Comparison of ENCODE assay signal across 1 cellular context in the genomic region with DNA sequence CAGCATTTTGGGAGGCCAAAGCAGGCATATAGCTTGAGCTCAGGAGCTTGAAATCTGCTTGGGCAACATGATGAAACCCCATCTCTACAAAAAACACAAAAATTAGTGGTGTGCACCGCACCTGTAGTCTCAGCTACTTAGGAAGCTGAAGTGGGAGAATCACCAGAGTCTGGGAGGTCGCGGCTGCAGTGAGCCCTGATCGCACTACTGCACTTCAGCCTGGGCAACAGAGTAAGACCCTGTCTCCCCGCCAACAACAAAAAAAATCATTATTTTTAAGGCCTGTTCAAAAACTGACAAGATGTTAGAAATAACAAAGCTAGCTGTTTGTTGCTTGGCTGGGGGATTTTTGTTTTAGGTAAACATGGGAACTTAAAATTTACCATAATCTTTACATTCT.
TF ChIP-seq lines count a peak whose summit lies in the region.

No MANE protein-coding gene starts in this region.

TF ChIP-seq in A549, 52 proteins besides CTCF, POLR2A, EP300 and RAD21 (continued from another document):
- TF ChIP-seq, protein P1, sequence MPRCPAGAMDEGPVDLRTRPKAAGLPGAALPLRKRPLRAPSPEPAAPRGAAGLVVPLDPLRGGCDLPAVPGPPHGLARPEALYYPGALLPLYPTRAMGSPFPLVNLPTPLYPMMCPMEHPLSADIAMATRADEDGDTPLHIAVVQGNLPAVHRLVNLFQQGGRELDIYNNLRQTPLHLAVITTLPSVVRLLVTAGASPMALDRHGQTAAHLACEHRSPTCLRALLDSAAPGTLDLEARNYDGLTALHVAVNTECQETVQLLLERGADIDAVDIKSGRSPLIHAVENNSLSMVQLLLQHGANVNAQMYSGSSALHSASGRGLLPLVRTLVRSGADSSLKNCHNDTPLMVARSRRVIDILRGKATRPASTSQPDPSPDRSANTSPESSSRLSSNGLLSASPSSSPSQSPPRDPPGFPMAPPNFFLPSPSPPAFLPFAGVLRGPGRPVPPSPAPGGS (IDR thresholded peaks at IDR 0.05): no peak
- no peak for TF ChIP-seq CBX2 (IDR thresholded peaks at IDR 0.05; ENCODE audit: borderline replicate concordance, low read depth)
- no peak for TF ChIP-seq CHD4 (IDR thresholded peaks at IDR 0.05; ENCODE audit: borderline replicate concordance)
- no peak for TF ChIP-seq FOSL2 (IDR thresholded peaks at IDR 0.05)
- TF ChIP-seq FOSL2 (CRISPR knock-in tag; IDR thresholded peaks at IDR 0.05): no peak
- TF ChIP-seq CEBPB (IDR thresholded peaks at IDR 0.05): no peak
- TF ChIP-seq BHLHE40 (IDR thresholded peaks at IDR 0.05; ENCODE audit: low read depth, low read length): no peak
- TF ChIP-seq ESRRA (IDR thresholded peaks at IDR 0.05; ENCODE audit: borderline replicate concordance, low read length): no peak
- TF ChIP-seq RFX5 (IDR thresholded peaks at IDR 0.05): no peak
- no peak for TF ChIP-seq JUN (IDR thresholded peaks at IDR 0.05)
- TF ChIP-seq MAFK (IDR thresholded peaks at IDR 0.05; ENCODE audit: partially characterized antibody): no peak
